ENCODE assay signal across 9 cellular contexts in genomic region chr4:183840311-183840710, GRCh38.
DNase-seq lines count a peak whose midpoint lies in the region; ATAC-seq and TF ChIP-seq lines count a peak whose summit lies in the region.
"Had no signal": no experiment of that assay in that cellular context is flagged by ENCODE, and none has a peak within 500 bp of the region (broad histone marks: within the 10 kb centered on the region; RNA-seq: fewer than 3 reads in every experiment).

No MANE protein-coding gene starts in this region.

- WGBS in endodermal cell (ENCODE audit: insufficient coverage in 1 of 2, insufficient read length in 1 of 2), 2 experiments = 0 to 3% methylated on average over 3 to 4 of the region's 5 CpGs

- H3K36me3 ChIP-seq in endodermal cell (ENCODE audit: control insufficient read depth, insufficient read depth, low read length) = no peaks in the 10 kb centered on the region

- peak; percentile 96 for TF ChIP-seq CTCF in endodermal cell (conservative IDR thresholded peaks at IDR 0.05)

- H3K36me3 Mint-ChIP-seq in endodermal cell (ENCODE audit: low read depth) = no peaks in the 10 kb centered on the region

- H3K27ac ChIP-seq in endodermal cell (ENCODE audit: low read depth, low read length) = no peak overlapping the region

- H3K4me3 Mint-ChIP-seq in endodermal cell = no peak overlapping the region
- H3K4me3 Mint-ChIP-seq: stimulated activated naive CD8-positive, alpha-beta T cell treated with anti-CD3 and anti-CD28 coated beads, Interleukin-15, Interleukin-2, amounts not matched to agents 100 ng/mL and 50 ng/mL, for 24 hours had no signal

- no peak overlapping the region for H3K9ac ChIP-seq in endodermal cell (ENCODE audit: extremely low read depth, low read length, poor library complexity, severe bottlenecking)

- H3K27me3 Mint-ChIP-seq in endodermal cell (ENCODE audit: insufficient read depth) = peaks cover 2% of the 10 kb centered on the region

- no peaks in the 10 kb centered on the region for H3K4me1 ChIP-seq in endodermal cell (ENCODE audit: control insufficient read depth, insufficient read depth, low read length)

- peak; percentile 80 for ATAC-seq in HG03097 (IDR thresholded peaks at IDR 0.05; ENCODE audit: low FRiP score, unreplicated experiment)

- H3K27ac Mint-ChIP-seq in endodermal cell = no peak overlapping the region
- H3K27ac Mint-ChIP-seq: stimulated activated naive CD8-positive, alpha-beta T cell treated with anti-CD3 and anti-CD28 coated beads, Interleukin-15, Interleukin-2, amounts not matched to agents 100 ng/mL and 50 ng/mL, for 24 hours had no signal

- DNase-seq in NCI-H446 (lab: John Stamatoyannopoulos, UW) = peak; percentile 34 to 68
- DNase-seq in NCI-H446 treated with DMSO at 0.1 percent for 48 hours (lab: John Stamatoyannopoulos, UW) = no peak
- peak; percentile 76 for DNase-seq in NCI-H748 (lab: John Stamatoyannopoulos, UW; ENCODE audit: unreplicated experiment)
- peak; percentile 12 to 40 for DNase-seq in activated CD8-positive, alpha-beta memory T cell treated with anti-CD3 and anti-CD28 coated beads for 1 hour (ENCODE audit: extremely low read depth in 1 of 2, low read depth in 1 of 2)
- DNase-seq in endodermal cell = peak; percentile 93
- DNase-seq in midbrain (lab: John Stamatoyannopoulos, UW) = peak; percentile 89
- peak; percentile 14 to 22 for DNase-seq in stimulated activated CD8-positive, alpha-beta memory T cell treated with anti-CD3 and anti-CD28 coated beads, Interleukin-4, amount 100 ng/mL, for 4 hours (ENCODE audit: low read depth in 2 of 2, low spot score in 1 of 2)

- no peaks in the 10 kb centered on the region for H3K9me3 ChIP-seq in endodermal cell (ENCODE audit: control insufficient read depth, low read length)

- no peaks in the 10 kb centered on the region for H3K27me3 ChIP-seq in endodermal cell (ENCODE audit: control insufficient read depth, insufficient read depth, low read length, poor library complexity, severe bottlenecking)

- H3K4me3 ChIP-seq in endodermal cell (ENCODE audit: low read length) = no peak overlapping the region

- no peaks in the 10 kb centered on the region for H3K9me3 Mint-ChIP-seq in endodermal cell
- H3K9me3 Mint-ChIP-seq: stimulated activated naive CD8-positive, alpha-beta T cell treated with anti-CD3 and anti-CD28 coated beads, Interleukin-15, Interleukin-2, amounts not matched to agents 100 ng/mL and 50 ng/mL, for 24 hours had no signal

- no peaks in the 10 kb centered on the region for H3K4me1 Mint-ChIP-seq in endodermal cell
